Comparison of ENCODE assay signal across 9 cellular contexts in genomic region chr3:186772281-186772885, GRCh38. TPM values are rescaled to one million over a fixed set of nuclear protein-coding genes. Genes with fewer than 3 reads are reported as not detected.
A peak's percentile ranks its signal among the peaks of the same experiment; 100 is the strongest.
DNase-seq lines count a peak whose midpoint lies in the region; ATAC-seq and TF ChIP-seq lines count a peak whose summit lies in the region.
"Had no signal": no experiment of that assay in that cellular context is flagged by ENCODE, and none has a peak within 500 bp of the region (broad histone marks: within the 10 kb centered on the region; RNA-seq: fewer than 3 reads in every experiment).

No MANE protein-coding gene starts in this region.

- no peak for DNase-seq in activated CD4-positive, alpha-beta T cell treated with anti-CD3 and anti-CD28 coated beads, Interleukin-2, amount 10 ng/mL, durations not matched to agents 24 days and 14 days
- no peak for DNase-seq in activated CD4-positive, alpha-beta T cell treated with anti-CD3 and anti-CD28 coated beads, Interleukin-2, amount 50 U/mL, for 48 hours
- no peak for DNase-seq in activated CD8-positive, alpha-beta T cell treated with anti-CD3 and anti-CD28 coated beads for 36 hours
- no peak for DNase-seq in hepatocyte (ENCODE audit: low spot score)
- no peak for DNase-seq in PC-9
- no peak for DNase-seq in effector CD8-positive, alpha-beta T cell (lab: John Stamatoyannopoulos, UW)

- H3K27me3 ChIP-seq in hepatocyte (no peaks in the 10 kb centered on the region), PC-9 (ENCODE audit: insufficient read depth, low read depth) (no peaks in the 10 kb centered on the region)

- H3K4me1 ChIP-seq in hepatocyte (ENCODE audit: insufficient read depth) (no peaks in the 10 kb centered on the region), PC-9 (replicated peaks; ENCODE audit: insufficient read depth) (no peaks in the 10 kb centered on the region)

- peak overlapping the region; percentile 65 for H3K27ac ChIP-seq in hepatocyte
- H3K27ac ChIP-seq in PC-9 = no peak overlapping the region

- CTCF ChIA-PET in activated CD8-positive, alpha-beta T cell treated with anti-CD3 and anti-CD28 coated beads for 36 hours (lab: Charles Lee) = interaction anchor here (0.9 to 3.8 kb wide), 6 partner anchors 9 to 829 kb away, joined by 3 to 24 read pairs (median 5); partner anchors contain the start of gene AHSG
- CTCF ChIA-PET in PC-9 (lab: Charles Lee) = no interaction called here

- H3K36me3 Mint-ChIP-seq in activated CD4-positive, alpha-beta T cell treated with anti-CD3 and anti-CD28 coated beads, Interleukin-2, amount 10 ng/mL, durations not matched to agents 24 days and 14 days (ENCODE audit: low read depth) = no peaks in the 10 kb centered on the region
- peaks cover 5% of the 10 kb centered on the region for H3K36me3 Mint-ChIP-seq in activated CD8-positive, alpha-beta T cell treated with anti-CD3 and anti-CD28 coated beads for 36 hours (ENCODE audit: low read depth)
- H3K36me3 Mint-ChIP-seq in stimulated activated memory B cell treated with anti-CD40 and anti-IgM and Interleukin-4, amounts not matched to agents 10 μg/mL and 1 μg/mL and 100 μg/mL, for 72 hours = no peaks in the 10 kb centered on the region

- intact Hi-C loops in activated CD4-positive, alpha-beta T cell treated with anti-CD3 and anti-CD28 coated beads, Interleukin-2, amount 10 ng/mL, durations not matched to agents 24 days and 14 days (cut with micrococcal nuclease) = loop anchor here (1.0 to 5.0 kb wide), 2 partner anchors 11 to 35 kb away; partner anchors contain the start of genes EIF4A2 and RFC4
- intact Hi-C loops in activated CD8-positive, alpha-beta T cell treated with anti-CD3 and anti-CD28 coated beads for 36 hours (cut with micrococcal nuclease) = no loop called here
- intact Hi-C loops in PC-9 (cut with micrococcal nuclease; ENCODE audit: unreplicated experiment) = no loop called here

- H4K20me1 ChIP-seq in hepatocyte (ENCODE audit: insufficient read depth, poor library complexity, severe bottlenecking) (no peaks in the 10 kb centered on the region), PC-9 (ENCODE audit: insufficient read depth) (no peaks in the 10 kb centered on the region)

- no peaks in the 10 kb centered on the region for H3K9me3 Mint-ChIP-seq in activated CD4-positive, alpha-beta T cell treated with anti-CD3 and anti-CD28 coated beads, Interleukin-2, amount 10 ng/mL, durations not matched to agents 24 days and 14 days
- no peaks in the 10 kb centered on the region for H3K9me3 Mint-ChIP-seq in activated CD8-positive, alpha-beta T cell treated with anti-CD3 and anti-CD28 coated beads for 36 hours
- no peaks in the 10 kb centered on the region for H3K9me3 Mint-ChIP-seq in stimulated activated memory B cell treated with anti-CD40 and anti-IgM and Interleukin-4, amounts not matched to agents 10 μg/mL and 1 μg/mL and 100 μg/mL, for 72 hours

- no peak for TF ChIP-seq CTCF in activated CD8-positive, alpha-beta T cell treated with anti-CD3 and anti-CD28 coated beads for 36 hours (IDR thresholded peaks at IDR 0.05)
- TF ChIP-seq CTCF in hepatocyte (IDR thresholded peaks at IDR 0.05; ENCODE audit: poor library complexity) (no peak), PC-9 (conservative IDR thresholded peaks at IDR 0.05) (no peak)

- H3K4me3 ChIP-seq in hepatocyte (no peak overlapping the region), PC-9 (no peak overlapping the region)

- H3F3A ChIP-seq in PC-9 (ENCODE audit: insufficient read depth, low read depth) = 0 out of 2 replicates have a peak, but pooled peaks cover 5% of the 10 kb centered on the region

- H3K4me2 ChIP-seq in hepatocyte (peak overlapping the region; percentile 89), PC-9 (no peak overlapping the region)

- peak overlapping the region; percentile 97 for H3K27ac Mint-ChIP-seq in activated CD4-positive, alpha-beta T cell treated with anti-CD3 and anti-CD28 coated beads, Interleukin-2, amount 10 ng/mL, durations not matched to agents 24 days and 14 days
- peak overlapping the region; percentile 95 for H3K27ac Mint-ChIP-seq in activated CD8-positive, alpha-beta T cell treated with anti-CD3 and anti-CD28 coated beads for 36 hours
- peak overlapping the region; percentile 98 for H3K27ac Mint-ChIP-seq in stimulated activated memory B cell treated with anti-CD40 and anti-IgM and Interleukin-4, amounts not matched to agents 10 μg/mL and 1 μg/mL and 100 μg/mL, for 72 hours

- no peaks in the 10 kb centered on the region for H3K9me2 ChIP-seq in hepatocyte (replicated peaks; ENCODE audit: insufficient read depth)
- no peaks in the 10 kb centered on the region for H3K9me2 ChIP-seq in PC-9 (ENCODE audit: insufficient read depth)

- H3K79me2 ChIP-seq in hepatocyte (no peaks in the 10 kb centered on the region), PC-9 (ENCODE audit: low read depth) (no peaks in the 10 kb centered on the region)

- no TSS peak for BruUV-seq in PC-9 (replicated peaks; lab: Mats Ljungman, UMichigan)

- WGBS in hepatocyte (ENCODE audit: low lambda C conversion rate, missing lambda C conversion rate) = 25% methylated on average over 20 of the region's 35 CpGs

- peak overlapping the region; percentile 90 for H3K4me3 Mint-ChIP-seq in activated CD4-positive, alpha-beta T cell treated with anti-CD3 and anti-CD28 coated beads, Interleukin-2, amount 10 ng/mL, durations not matched to agents 24 days and 14 days
- peak overlapping the region; percentile 84 for H3K4me3 Mint-ChIP-seq in activated CD8-positive, alpha-beta T cell treated with anti-CD3 and anti-CD28 coated beads for 36 hours
- peak overlapping the region; percentile 85 for H3K4me3 Mint-ChIP-seq in stimulated activated memory B cell treated with anti-CD40 and anti-IgM and Interleukin-4, amounts not matched to agents 10 μg/mL and 1 μg/mL and 100 μg/mL, for 72 hours

- H3K9me3 ChIP-seq in hepatocyte (ENCODE audit: low read depth) (no peaks in the 10 kb centered on the region), PC-9 (ENCODE audit: insufficient read depth, low read depth) (no peaks in the 10 kb centered on the region)

- H3K36me3 ChIP-seq in hepatocyte (replicated peaks; ENCODE audit: insufficient read depth, low read depth) = no peaks in the 10 kb centered on the region
- no peaks in the 10 kb centered on the region for H3K36me3 ChIP-seq in PC-9 (ENCODE audit: low read depth)

- peak; percentile 32 for ATAC-seq in HG02852 (IDR thresholded peaks at IDR 0.05; ENCODE audit: unreplicated experiment)
- peak; percentile 38 for ATAC-seq in activated CD8-positive, alpha-beta T cell treated with anti-CD3 and anti-CD28 coated beads for 36 hours
- peak; percentile 52 for ATAC-seq in stimulated activated memory B cell treated with anti-CD40 and anti-IgM and Interleukin-4, amounts not matched to agents 10 μg/mL and 1 μg/mL and 100 μg/mL, for 72 hours

- H3K4me1 Mint-ChIP-seq in activated CD4-positive, alpha-beta T cell treated with anti-CD3 and anti-CD28 coated beads, Interleukin-2, amount 10 ng/mL, durations not matched to agents 24 days and 14 days = peaks cover 9% of the 10 kb centered on the region
- H3K4me1 Mint-ChIP-seq in activated CD8-positive, alpha-beta T cell treated with anti-CD3 and anti-CD28 coated beads for 36 hours (ENCODE audit: low read depth) = peaks cover 8% of the 10 kb centered on the region
- peaks cover 23% of the 10 kb centered on the region for H3K4me1 Mint-ChIP-seq in stimulated activated memory B cell treated with anti-CD40 and anti-IgM and Interleukin-4, amounts not matched to agents 10 μg/mL and 1 μg/mL and 100 μg/mL, for 72 hours

- peaks cover 3% of the 10 kb centered on the region for H3K27me3 Mint-ChIP-seq in activated CD4-positive, alpha-beta T cell treated with anti-CD3 and anti-CD28 coated beads, Interleukin-2, amount 10 ng/mL, durations not matched to agents 24 days and 14 days
- H3K27me3 Mint-ChIP-seq in activated CD8-positive, alpha-beta T cell treated with anti-CD3 and anti-CD28 coated beads for 36 hours = no peaks in the 10 kb centered on the region
- H3K27me3 Mint-ChIP-seq in stimulated activated memory B cell treated with anti-CD40 and anti-IgM and Interleukin-4, amounts not matched to agents 10 μg/mL and 1 μg/mL and 100 μg/mL, for 72 hours = no peaks in the 10 kb centered on the region

- H2AFZ ChIP-seq in hepatocyte (peak overlapping the region; percentile 88), PC-9 (no peak overlapping the region)

- POLR2A ChIA-PET in activated CD8-positive, alpha-beta T cell treated with anti-CD3 and anti-CD28 coated beads for 36 hours (lab: Charles Lee) = interaction anchor here (0.7 to 7.3 kb wide), 21 partner anchors 8 to 858 kb away, joined by 3 to 206 read pairs (median 4); partner anchors contain the start of genes DNAJB11, EIF4A2, RFC4 and TBCCD1
- POLR2A ChIA-PET in PC-9 (lab: Charles Lee; ENCODE audit: unreplicated experiment) = no interaction called here

RNA-seq across cellular contexts. Expression of gene EIF4A2, which starts 11.0 kb away (rescaled TPM):
- total RNA-seq in activated CD4-positive, alpha-beta T cell treated with anti-CD3 and anti-CD28 coated beads, Interleukin-2, amount 10 ng/mL, durations not matched to agents 24 days and 14 days = 502 and 507 TPM in 2 replicates
- 100 to 1,000 TPM; 450 to 466 TPM for total RNA-seq in activated CD8-positive, alpha-beta T cell treated with anti-CD3 and anti-CD28 coated beads for 36 hours
- total RNA-seq in hepatocyte = 558 and 589 TPM in 2 replicates
- polyA plus RNA-seq in hepatocyte = 155 and 195 TPM in 2 replicates
- total RNA-seq in PC-9 (2021) = 446 and 618 TPM in 2 replicates

RNA-seq across cellular contexts. Expression of gene RFC4, which starts 33.9 kb away (rescaled TPM):
- total RNA-seq in activated CD4-positive, alpha-beta T cell treated with anti-CD3 and anti-CD28 coated beads, Interleukin-2, amount 10 ng/mL, durations not matched to agents 24 days and 14 days = 116 and 119 TPM in 2 replicates
- total RNA-seq in activated CD8-positive, alpha-beta T cell treated with anti-CD3 and anti-CD28 coated beads for 36 hours = 100 to 1,000 TPM; 110 to 125 TPM
- total RNA-seq in hepatocyte = 24.8 and 28.6 TPM in 2 replicates
- 14.9 and 22.3 TPM in 2 replicates for polyA plus RNA-seq in hepatocyte
- total RNA-seq in PC-9 (2021) = 93.8 and 94.5 TPM in 2 replicates

RNA-seq across cellular contexts. Expression of gene KNG1, which starts 55.2 kb away (rescaled TPM):
- not detected in 2 replicates for total RNA-seq in activated CD4-positive, alpha-beta T cell treated with anti-CD3 and anti-CD28 coated beads, Interleukin-2, amount 10 ng/mL, durations not matched to agents 24 days and 14 days
- not detected for total RNA-seq in activated CD8-positive, alpha-beta T cell treated with anti-CD3 and anti-CD28 coated beads for 36 hours
- 88.9 and 109 TPM in 2 replicates for total RNA-seq in hepatocyte
- 32.3 and 57.4 TPM in 2 replicates for polyA plus RNA-seq in hepatocyte
- total RNA-seq in PC-9 (2021) = not detected in 2 replicates
- total RNA-seq: Daoy had no signal

Comparison
In these comparisons a context has a peak if more than half of its experiments do, and no peak if none do; other contexts are left out.
1. RNA of gene KNG1, which starts 55.2 kb away (total RNA-seq): 88.9 to 109 TPM in hepatocyte; not detected in activated CD4-positive, alpha-beta T cell treated with anti-CD3 and anti-CD28 coated beads, Interleukin-2, amount 10 ng/mL, durations not matched to agents 24 days and 14 days, not detected in activated CD8-positive, alpha-beta T cell treated with anti-CD3 and anti-CD28 coated beads for 36 hours and not detected in PC-9; every median in the first group is over 10 times any median in the second.
2. Peak in every context shown above with its lines, with median percentiles within 50 percentile points of each other: H3K27ac Mint-ChIP-seq, H3K4me3 Mint-ChIP-seq and ATAC-seq.